22 cellular contexts compared by ENCODE assay signal in genomic region chr18:837922-838321, GRCh38. TPM values are rescaled to one million over a fixed set of nuclear protein-coding genes. Genes with fewer than 3 reads are reported as not detected.
DNase-seq lines count a peak whose midpoint lies in the region; ATAC-seq and TF ChIP-seq lines count a peak whose summit lies in the region.
"Had no signal": no experiment of that assay in that cellular context is flagged by ENCODE, and none has a peak within 500 bp of the region (broad histone marks: within the 10 kb centered on the region; RNA-seq: fewer than 3 reads in every experiment).

No MANE protein-coding gene starts in this region.

- H3K4me3 ChIP-seq in astrocyte of the spinal cord (ENCODE audit: low read depth, low read length) (no peak overlapping the region), aorta (ENCODE audit: low read length in 2 of 2) (no peak overlapping the region)
- H3K4me3 ChIP-seq: BLaER1 had no signal

- ATAC-seq in activated naive CD8-positive, alpha-beta T cell treated with anti-CD3 and anti-CD28 coated beads, Interleukin-2, amount 10 ng/mL, durations not matched to agents 7 days and 5 days (ENCODE audit: low read depth), result no peak
- ATAC-seq in left lobe of liver, result peak; percentile 76
- peak; percentile 53 for ATAC-seq in aorta (ENCODE audit: low FRiP score)
- no peak for ATAC-seq in GM21360 (IDR thresholded peaks at IDR 0.05; ENCODE audit: unreplicated experiment)
- ATAC-seq in HG03571 (IDR thresholded peaks at IDR 0.05; ENCODE audit: unreplicated experiment), result no peak
- ATAC-seq: PC-3 had no signal

- H3K36me3 Mint-ChIP-seq in activated naive CD8-positive, alpha-beta T cell treated with anti-CD3 and anti-CD28 coated beads, Interleukin-2, amount 10 ng/mL, durations not matched to agents 7 days and 5 days, result no peaks in the 10 kb centered on the region
- no peaks in the 10 kb centered on the region for H3K36me3 Mint-ChIP-seq in activated naive CD8-positive, alpha-beta T cell treated with anti-CD3 and anti-CD28 coated beads for 36 hours

- H3K9me3 Mint-ChIP-seq in activated naive CD8-positive, alpha-beta T cell treated with anti-CD3 and anti-CD28 coated beads, Interleukin-2, amount 10 ng/mL, durations not matched to agents 7 days and 5 days, result no peaks in the 10 kb centered on the region
- H3K9me3 Mint-ChIP-seq in activated naive CD8-positive, alpha-beta T cell treated with anti-CD3 and anti-CD28 coated beads for 36 hours, result no peaks in the 10 kb centered on the region
- H3K9me3 Mint-ChIP-seq: CD4-positive, alpha-beta T cell had no signal

- no peaks in the 10 kb centered on the region for H3K27me3 ChIP-seq in aorta (ENCODE audit: control insufficient read depth in 1 of 2, insufficient read depth in 2 of 2, low read length in 1 of 2)
- H3K27me3 ChIP-seq: BLaER1 had no signal

- H3K36me3 ChIP-seq in aorta (ENCODE audit: control insufficient read depth in 1 of 2, insufficient read depth in 2 of 2, low read length in 1 of 2), result no peaks in the 10 kb centered on the region
- H3K36me3 ChIP-seq: BLaER1 had no signal

- peaks cover 3 to 7% of the 10 kb centered on the region in 2 donors for H3K4me1 ChIP-seq in aorta (ENCODE audit: control insufficient read depth in 1 of 2, insufficient read depth in 2 of 2, low read length in 2 of 2)

- peak overlapping the region; percentile 28 for H3K27ac Mint-ChIP-seq in activated naive CD8-positive, alpha-beta T cell treated with anti-CD3 and anti-CD28 coated beads, Interleukin-2, amount 10 ng/mL, durations not matched to agents 7 days and 5 days
- no peak overlapping the region for H3K27ac Mint-ChIP-seq in activated naive CD8-positive, alpha-beta T cell treated with anti-CD3 and anti-CD28 coated beads for 36 hours
- H3K27ac Mint-ChIP-seq: CD4-positive, alpha-beta T cell had no signal

- no peak overlapping the region for H3K27ac ChIP-seq in aorta (ENCODE audit: low read depth in 1 of 2, low read length in 2 of 2)
- H3K27ac ChIP-seq: BLaER1 had no signal

- H3K4me1 Mint-ChIP-seq in activated naive CD8-positive, alpha-beta T cell treated with anti-CD3 and anti-CD28 coated beads, Interleukin-2, amount 10 ng/mL, durations not matched to agents 7 days and 5 days, result peaks cover 10% of the 10 kb centered on the region
- peaks cover 8% of the 10 kb centered on the region for H3K4me1 Mint-ChIP-seq in activated naive CD8-positive, alpha-beta T cell treated with anti-CD3 and anti-CD28 coated beads for 36 hours

- H3K4me3 Mint-ChIP-seq in activated naive CD8-positive, alpha-beta T cell treated with anti-CD3 and anti-CD28 coated beads, Interleukin-2, amount 10 ng/mL, durations not matched to agents 7 days and 5 days, result no peak overlapping the region
- no peak overlapping the region for H3K4me3 Mint-ChIP-seq in activated naive CD8-positive, alpha-beta T cell treated with anti-CD3 and anti-CD28 coated beads for 36 hours
- H3K4me3 Mint-ChIP-seq: CD4-positive, alpha-beta T cell had no signal

- in situ Hi-C loops in astrocyte of the spinal cord (cut with HindIII; ENCODE audit: low sequenced_read_pairs), result no loop called here

- intact Hi-C loops in aorta (cut with DNase I), result loop anchor here (2.0 to 10.0 kb wide), 3 partner anchors 97 to 563 kb away; no protein-coding TSS in a partner anchor

- H3K27me3 Mint-ChIP-seq in activated naive CD8-positive, alpha-beta T cell treated with anti-CD3 and anti-CD28 coated beads, Interleukin-2, amount 10 ng/mL, durations not matched to agents 7 days and 5 days, result peaks cover 4% of the 10 kb centered on the region
- no peaks in the 10 kb centered on the region for H3K27me3 Mint-ChIP-seq in activated naive CD8-positive, alpha-beta T cell treated with anti-CD3 and anti-CD28 coated beads for 36 hours
- H3K27me3 Mint-ChIP-seq: CD4-positive, alpha-beta T cell had no signal

- DNase-seq in activated naive CD8-positive, alpha-beta T cell treated with anti-CD3 and anti-CD28 coated beads, Interleukin-2, amount 10 ng/mL, durations not matched to agents 7 days and 5 days, result no peak
- no peak for DNase-seq in activated naive CD8-positive, alpha-beta T cell treated with anti-CD3 and anti-CD28 coated beads for 36 hours
- DNase-seq in astrocyte of the spinal cord (ENCODE audit: low read depth, low spot score) (peak; percentile 11), left lobe of liver (ENCODE audit: low spot score) (peak; percentile 72), aorta (no peak), NCI-H1436 (lab: John Stamatoyannopoulos, UW) (no peak)
- DNase-seq: 8988T; ACHN; CD4-positive, alpha-beta T cell; H7; KBM-7; MM.1S; NCI-H1694; NCI-H2029 treated with DMSO at 0.1 percent for 48 hours; NCI-H446 treated with DMSO at 0.1 percent for 48 hours; NCI-H526; NCI-H82; NK-92 treated with Interleukin-12 subunit alpha and Interleukin-12 subunit beta, amount 100 ng/mL, for 24 hours; PC-3 had no signal

- H3K9me3 ChIP-seq in aorta (ENCODE audit: control insufficient read depth, low read length), result no peaks in the 10 kb centered on the region
- H3K9me3 ChIP-seq: BLaER1 had no signal

- 15 to 20% methylated on average over 2 of the region's 2 CpGs for WGBS in aorta, 2 donors

- TF ChIP-seq CTCF in astrocyte of the spinal cord (IDR thresholded peaks at IDR 0.05; ENCODE audit: low read depth, low read length), result no peak

- POLR2A ChIA-PET in activated naive CD8-positive, alpha-beta T cell treated with anti-CD3 and anti-CD28 coated beads, Interleukin-2, amount 10 ng/mL, durations not matched to agents 7 days and 5 days (lab: Charles Lee), result no interaction called here

RNA-seq across cellular contexts. Expression of gene YES1, which starts 25.9 kb away (rescaled TPM):
- total RNA-seq in activated naive CD8-positive, alpha-beta T cell treated with anti-CD3 and anti-CD28 coated beads, Interleukin-2, amount 10 ng/mL, durations not matched to agents 7 days and 5 days, result 10 to 100 TPM; 18.0 to 22.0 TPM
- 10 to 100 TPM; 29.0 to 32.2 TPM for total RNA-seq in activated naive CD8-positive, alpha-beta T cell treated with anti-CD3 and anti-CD28 coated beads for 36 hours
- total RNA-seq in left lobe of liver (31.1 TPM), aorta (10 to 100 TPM; 30.1 to 37.0 TPM)
- 10 to 100 TPM in 1 of 2 donors, 1 to 10 TPM in 1; 8.9 to 26.5 TPM for polyA plus RNA-seq in aorta

Comparison
In these comparisons a context has a peak if more than half of its experiments do, and no peak if none do; other contexts are left out.
1. ATAC-seq: peak in left lobe of liver (single experiment) and aorta (single experiment); none in activated naive CD8-positive, alpha-beta T cell treated with anti-CD3 and anti-CD28 coated beads, Interleukin-2, amount 10 ng/mL, durations not matched to agents 7 days and 5 days (single experiment), GM21360 (single experiment) and HG03571 (single experiment).
2. DNase-seq: peak in astrocyte of the spinal cord (single experiment) and left lobe of liver (single experiment); none in activated naive CD8-positive, alpha-beta T cell treated with anti-CD3 and anti-CD28 coated beads, Interleukin-2, amount 10 ng/mL, durations not matched to agents 7 days and 5 days (single experiment), activated naive CD8-positive, alpha-beta T cell treated with anti-CD3 and anti-CD28 coated beads for 36 hours (single experiment), aorta (0 of 2) and NCI-H1436 (single experiment).